Comparison of ENCODE assay signal across 19 cellular contexts in genomic region chr7:29424295-29424983, GRCh38.
DNase-seq lines count a peak whose midpoint lies in the region; ATAC-seq and TF ChIP-seq lines count a peak whose summit lies in the region.
"Had no signal": no experiment of that assay in that cellular context is flagged by ENCODE, and none has a peak within 500 bp of the region (broad histone marks: within the 10 kb centered on the region; RNA-seq: fewer than 3 reads in every experiment).

No MANE protein-coding gene starts in this region.

- H3K4me3 ChIP-seq in BLaER1 (no peak overlapping the region), spleen (no peak overlapping the region), neuronal stem cell (ENCODE audit: low read length in 2 of 2) (no peak overlapping the region)
- H3K4me3 ChIP-seq: A549, upper lobe of left lung had no signal

- H3K36me3 ChIP-seq in BLaER1 (no peaks in the 10 kb centered on the region), spleen (no peaks in the 10 kb centered on the region), neuronal stem cell (replicated peaks in 1 of 2; ENCODE audit: control insufficient read depth in 2 of 2, insufficient read depth in 2 of 2, low read length in 2 of 2) (no peaks in the 10 kb centered on the region)
- H3K36me3 ChIP-seq: upper lobe of left lung had no signal

- no peak overlapping the region for H4K91ac ChIP-seq in neuronal stem cell (ENCODE audit: low read depth, low read length, poor library complexity)

- no peaks in the 10 kb centered on the region for H3K79me1 ChIP-seq in neuronal stem cell (ENCODE audit: low read depth, low read length)

- no peak for TF ChIP-seq POLR2A in spleen (IDR thresholded peaks at IDR 0.05)

- H3K27me3 ChIP-seq in BLaER1 (no peaks in the 10 kb centered on the region), spleen (replicated peaks in 1 of 7) (no peaks in the 10 kb centered on the region), neuronal stem cell (ENCODE audit: control insufficient read depth in 3 of 3, insufficient read depth in 3 of 3, low read depth in 1 of 3, low read length in 3 of 3) (no peaks in the 10 kb centered on the region)
- H3K27me3 ChIP-seq: upper lobe of left lung had no signal

- no peak overlapping the region for H3K14ac ChIP-seq in neuronal stem cell (ENCODE audit: low read length)

- H2BK5ac ChIP-seq in neuronal stem cell (ENCODE audit: low read length): no peak overlapping the region

- H2BK120ac ChIP-seq in neuronal stem cell (ENCODE audit: low read depth, low read length): no peak overlapping the region

- H2BK15ac ChIP-seq in neuronal stem cell (ENCODE audit: low read length): no peak overlapping the region

- DNase-seq in RPMI8226 (peak; percentile 84), spleen (no peak), neuronal stem cell (ENCODE audit: low spot score) (no peak), NCI-H1105 (lab: John Stamatoyannopoulos, UW) (no peak)
- DNase-seq: activated naive CD4-positive, alpha-beta T cell; activated T-cell treated with anti-CD3 and anti-CD28 coated beads for 4 hours; aorta; CD4-positive, CD25-positive, alpha-beta regulatory T cell; HFFc6; NCI-H1417 treated with DMSO at 0.1 percent for 48 hours; NCI-H226; retina; stimulated activated naive CD4-positive, alpha-beta T cell treated with Interleukin-2 at 50 U/mL for 16 hours; upper lobe of left lung had no signal

- H3K9ac ChIP-seq in BLaER1 (no peak overlapping the region), neuronal stem cell (ENCODE audit: low read depth, low read length, poor library complexity) (no peak overlapping the region)

- H3K4ac ChIP-seq in neuronal stem cell (ENCODE audit: low read length): no peak overlapping the region

- intact Hi-C loops in spleen (cut with DNase I; ENCODE audit: low total_unique reads): no loop called here

- no peak overlapping the region for H2AK5ac ChIP-seq in neuronal stem cell (ENCODE audit: low read depth, low read length)

- H4K20me1 ChIP-seq in BLaER1: no peaks in the 10 kb centered on the region

- H3K4me1 ChIP-seq in BLaER1 (peaks cover 16% of the 10 kb centered on the region), spleen (peaks cover 0 to 3% (median 0%) of the 10 kb centered on the region in 6 donors), neuronal stem cell (ENCODE audit: control insufficient read depth in 2 of 2, insufficient read depth in 1 of 2, low read depth in 1 of 2, low read length in 2 of 2) (no peaks in the 10 kb centered on the region)
- H3K4me1 ChIP-seq: A549, upper lobe of left lung had no signal

- WGBS in spleen, 5 donors: 75 to 83% (median 80%) methylated on average over 7 of the region's 7 CpGs
- no CpG with 5 or more reads among the region's 7 CpGs for WGBS in neuronal stem cell (ENCODE audit: extremely low coverage in 2 of 2, insufficient read length in 2 of 2, insufficient replicate concordance in 1 of 2), 2 donors

- H3K23ac ChIP-seq in neuronal stem cell (ENCODE audit: low read depth, low read length, poor library complexity): no peak overlapping the region

- H3K4me2 ChIP-seq in BLaER1 (0 out of 2 replicates have a peak overlapping the region, but pooled peaks have one; percentile 11), neuronal stem cell (ENCODE audit: insufficient read depth, low read length, poor library complexity, severe bottlenecking) (no peak overlapping the region)
- H3K4me2 ChIP-seq: A549 had no signal

- no peak overlapping the region for H3K18ac ChIP-seq in neuronal stem cell (ENCODE audit: low read length)

- ATAC-seq in GM19468 (IDR thresholded peaks at IDR 0.05; ENCODE audit: extremely low read depth, unreplicated experiment) (peak; percentile 15), HG03060 (IDR thresholded peaks at IDR 0.05; ENCODE audit: low read depth, unreplicated experiment) (peak; percentile 52), GM19463 (IDR thresholded peaks at IDR 0.05; ENCODE audit: unreplicated experiment) (no peak)
- ATAC-seq: A549 had no signal

- no peak overlapping the region for H2BK12ac ChIP-seq in neuronal stem cell (ENCODE audit: low read length)

- no peak overlapping the region for H3K27ac ChIP-seq in BLaER1
- H3K27ac ChIP-seq in spleen: no peak overlapping the region
- no peak overlapping the region for H3K27ac ChIP-seq in neuronal stem cell (replicated peaks; ENCODE audit: low read length)
- H3K27ac ChIP-seq: A549, upper lobe of left lung had no signal

- no peaks in the 10 kb centered on the region for H3K9me3 ChIP-seq in BLaER1
- no peaks in the 10 kb centered on the region for H3K9me3 ChIP-seq in spleen
- no peaks in the 10 kb centered on the region for H3K9me3 ChIP-seq in neuronal stem cell (replicated peaks in 1 of 2; ENCODE audit: control insufficient read depth in 2 of 2, insufficient read depth in 1 of 2, low read depth in 1 of 2, low read length in 2 of 2)
- H3K9me3 ChIP-seq: A549, upper lobe of left lung had no signal

- H2AFZ ChIP-seq in neuronal stem cell (ENCODE audit: low read length): no peak overlapping the region

- H4K8ac ChIP-seq in neuronal stem cell (ENCODE audit: low read depth, low read length): no peak overlapping the region

- TF ChIP-seq CTCF in spleen (IDR thresholded peaks at IDR 0.05 in 8 of 11, conservative IDR thresholded peaks at IDR 0.05 in 3 of 11): no peak
